18 cellular contexts compared by ENCODE assay signal in the genomic region with DNA sequence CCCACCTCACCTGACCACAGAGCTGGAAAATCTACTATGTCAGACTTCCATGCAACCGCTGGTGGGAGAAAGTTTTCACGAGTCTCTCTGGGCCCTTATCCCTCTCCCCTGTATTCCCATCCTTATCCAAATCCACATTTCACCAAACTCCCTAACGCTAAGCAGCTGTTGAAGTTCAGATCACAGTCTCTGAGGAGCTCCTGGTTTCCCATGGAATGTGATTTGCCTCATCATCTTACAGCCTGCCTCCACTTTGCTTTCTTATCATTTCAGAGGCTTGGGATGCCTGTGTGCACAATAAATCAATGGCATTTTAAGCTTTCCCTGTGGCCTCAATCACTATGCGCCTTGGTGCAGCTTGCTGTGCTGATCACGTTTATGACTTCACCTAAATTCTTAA.
A peak's percentile ranks its signal among the peaks of the same experiment; 100 is the strongest.
DNase-seq lines count a peak whose midpoint lies in the region; ATAC-seq and TF ChIP-seq lines count a peak whose summit lies in the region.
"Had no signal": no experiment of that assay in that cellular context is flagged by ENCODE, and none has a peak within 500 bp of the region (broad histone marks: within the 10 kb centered on the region; RNA-seq: fewer than 3 reads in every experiment).

No MANE protein-coding gene starts in this region.

- H3K9me3 ChIP-seq in mesodermal cell (ENCODE audit: control insufficient read depth, low read length), result no peaks in the 10 kb centered on the region
- H3K9me3 ChIP-seq in lower lobe of right lung, result no peaks in the 10 kb centered on the region
- H3K9me3 ChIP-seq: A549 had no signal

- DNase-seq in A172 (ENCODE audit: low spot score), result peak; percentile 41
- DNase-seq in GM03348 (ENCODE audit: low spot score), result peak; percentile 16
- no peak for DNase-seq in EL
- DNase-seq in lower lobe of right lung, result no peak
- no peak for DNase-seq in substantia nigra (lab: John Stamatoyannopoulos, UW)
- DNase-seq in NCI-H146 (lab: John Stamatoyannopoulos, UW), result no peak
- DNase-seq: DMS 273 treated with DMSO at 0.1 percent for 48 hours, H9, IMR-90, NCI-H1105 treated with DMSO at 0.1 percent for 48 hours, NCI-H1930, NCI-H446 treated with DMSO at 0.1 percent for 48 hours, NCI-H748 treated with DMSO at 0.1 percent for 48 hours, PC-9 had no signal

- intact Hi-C loops in lower lobe of right lung (cut with DNase I), result no loop called here

- H3K27ac ChIP-seq in mesodermal cell (ENCODE audit: low read depth, low read length, severe bottlenecking), result peak overlapping the region; percentile 66
- H3K27ac ChIP-seq in lower lobe of right lung, result no peak overlapping the region
- H3K27ac ChIP-seq in substantia nigra (ENCODE audit: low read depth, low read length, poor library complexity, severe bottlenecking), result no peak overlapping the region
- H3K27ac ChIP-seq: A549, C4-2B, PC-9 had no signal

- ATAC-seq in SK-N-SH treated with all-trans-retinoic acid at 6 μM for 48 hours (peak; percentile 70), lower lobe of right lung (no peak)
- ATAC-seq: A549 had no signal

- H3K36me3 ChIP-seq in mesodermal cell (ENCODE audit: control insufficient read depth, insufficient read depth, low read length), result no peaks in the 10 kb centered on the region
- no peaks in the 10 kb centered on the region for H3K36me3 ChIP-seq in lower lobe of right lung

- no peak for TF ChIP-seq CTCF in lower lobe of right lung (IDR thresholded peaks at IDR 0.05)

- no peaks in the 10 kb centered on the region for H3K27me3 ChIP-seq in lower lobe of right lung (ENCODE audit: low read depth)

- H3K4me3 ChIP-seq in mesodermal cell (ENCODE audit: extremely low read depth, insufficient read depth, low read length, poor library complexity, severe bottlenecking) (no peak overlapping the region), lower lobe of right lung (no peak overlapping the region)
- H3K4me3 ChIP-seq: A549, PC-9 had no signal

- WGBS in mesodermal cell (ENCODE audit: insufficient coverage in 2 of 2), 2 experiments, result 81 to 100% methylated on average over 1 to 3 of the region's 5 CpGs

- H3K4me1 ChIP-seq in mesodermal cell (ENCODE audit: control insufficient read depth, insufficient read depth, low read length, poor library complexity, severe bottlenecking) (no peaks in the 10 kb centered on the region), lower lobe of right lung (no peaks in the 10 kb centered on the region)
- H3K4me1 ChIP-seq: A549 had no signal

TF ChIP-seq in SK-N-SH treated with all-trans-retinoic acid at 6 μM for 48 hours, 23 proteins besides CTCF, POLR2A, EP300 and RAD21:
- TF ChIP-seq ZNF565 (CRISPR knock-in tag; conservative IDR thresholded peaks at IDR 0.05; ENCODE audit: low read depth) (no peak), ZNF8 (CRISPR knock-in tag; IDR thresholded peaks at IDR 0.05) (no peak), ZFP30 (CRISPR knock-in tag; IDR thresholded peaks at IDR 0.05) (no peak), OSR1 (CRISPR knock-in tag; IDR thresholded peaks at IDR 0.05) (no peak), ZC3H10 (CRISPR knock-in tag; IDR thresholded peaks at IDR 0.05) (no peak), PPARA (CRISPR knock-in tag; IDR thresholded peaks at IDR 0.05; ENCODE audit: borderline replicate concordance) (no peak), ZFP3 (CRISPR knock-in tag; IDR thresholded peaks at IDR 0.05) (no peak), CSDC2 (CRISPR knock-in tag; IDR thresholded peaks at IDR 0.05) (no peak), TCF4 (CRISPR knock-in tag; IDR thresholded peaks at IDR 0.05; ENCODE audit: borderline replicate concordance) (no peak), SNAI2 (CRISPR knock-in tag; IDR thresholded peaks at IDR 0.05) (no peak), ARNTL (CRISPR knock-in tag; IDR thresholded peaks at IDR 0.05; ENCODE audit: borderline replicate concordance, low read depth) (no peak), TOX (CRISPR knock-in tag; IDR thresholded peaks at IDR 0.05; ENCODE audit: borderline replicate concordance) (no peak), RARB (CRISPR knock-in tag; IDR thresholded peaks at IDR 0.05) (no peak), ISL1 (CRISPR knock-in tag; IDR thresholded peaks at IDR 0.05) (no peak), ZNF70 (CRISPR knock-in tag; IDR thresholded peaks at IDR 0.05) (no peak), GLIS3 (CRISPR knock-in tag; IDR thresholded peaks at IDR 0.05) (no peak)
- TF ChIP-seq, protein P1, sequence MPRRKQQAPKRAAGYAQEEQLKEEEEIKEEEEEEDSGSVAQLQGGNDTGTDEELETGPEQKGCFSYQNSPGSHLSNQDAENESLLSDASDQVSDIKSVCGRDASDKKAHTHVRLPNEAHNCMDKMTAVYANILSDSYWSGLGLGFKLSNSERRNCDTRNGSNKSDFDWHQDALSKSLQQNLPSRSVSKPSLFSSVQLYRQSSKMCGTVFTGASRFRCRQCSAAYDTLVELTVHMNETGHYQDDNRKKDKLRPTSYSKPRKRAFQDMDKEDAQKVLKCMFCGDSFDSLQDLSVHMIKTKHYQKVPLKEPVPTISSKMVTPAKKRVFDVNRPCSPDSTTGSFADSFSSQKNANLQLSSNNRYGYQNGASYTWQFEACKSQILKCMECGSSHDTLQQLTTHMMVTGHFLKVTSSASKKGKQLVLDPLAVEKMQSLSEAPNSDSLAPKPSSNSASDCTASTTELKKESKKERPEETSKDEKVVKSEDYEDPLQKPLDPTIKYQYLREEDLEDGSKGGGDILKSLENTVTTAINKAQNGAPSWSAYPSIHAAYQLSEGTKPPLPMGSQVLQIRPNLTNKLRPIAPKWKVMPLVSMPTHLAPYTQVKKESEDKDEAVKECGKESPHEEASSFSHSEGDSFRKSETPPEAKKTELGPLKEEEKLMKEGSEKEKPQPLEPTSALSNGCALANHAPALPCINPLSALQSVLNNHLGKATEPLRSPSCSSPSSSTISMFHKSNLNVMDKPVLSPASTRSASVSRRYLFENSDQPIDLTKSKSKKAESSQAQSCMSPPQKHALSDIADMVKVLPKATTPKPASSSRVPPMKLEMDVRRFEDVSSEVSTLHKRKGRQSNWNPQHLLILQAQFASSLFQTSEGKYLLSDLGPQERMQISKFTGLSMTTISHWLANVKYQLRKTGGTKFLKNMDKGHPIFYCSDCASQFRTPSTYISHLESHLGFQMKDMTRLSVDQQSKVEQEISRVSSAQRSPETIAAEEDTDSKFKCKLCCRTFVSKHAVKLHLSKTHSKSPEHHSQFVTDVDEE (CRISPR knock-in tag; IDR thresholded peaks at IDR 0.05), result no peak
- TF ChIP-seq, protein P2, sequence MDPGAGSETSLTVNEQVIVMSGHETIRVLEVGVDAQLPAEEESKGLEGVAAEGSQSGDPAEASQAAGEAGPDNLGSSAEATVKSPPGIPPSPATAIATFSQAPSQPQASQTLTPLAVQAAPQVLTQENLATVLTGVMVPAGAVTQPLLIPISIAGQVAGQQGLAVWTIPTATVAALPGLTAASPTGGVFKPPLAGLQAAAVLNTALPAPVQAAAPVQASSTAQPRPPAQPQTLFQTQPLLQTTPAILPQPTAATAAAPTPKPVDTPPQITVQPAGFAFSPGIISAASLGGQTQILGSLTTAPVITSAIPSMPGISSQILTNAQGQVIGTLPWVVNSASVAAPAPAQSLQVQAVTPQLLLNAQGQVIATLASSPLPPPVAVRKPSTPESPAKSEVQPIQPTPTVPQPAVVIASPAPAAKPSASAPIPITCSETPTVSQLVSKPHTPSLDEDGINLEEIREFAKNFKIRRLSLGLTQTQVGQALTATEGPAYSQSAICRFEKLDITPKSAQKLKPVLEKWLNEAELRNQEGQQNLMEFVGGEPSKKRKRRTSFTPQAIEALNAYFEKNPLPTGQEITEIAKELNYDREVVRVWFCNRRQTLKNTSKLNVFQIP (CRISPR knock-in tag; IDR thresholded peaks at IDR 0.05; ENCODE audit: borderline replicate concordance, low read depth), result no peak
- TF ChIP-seq, protein P3, sequence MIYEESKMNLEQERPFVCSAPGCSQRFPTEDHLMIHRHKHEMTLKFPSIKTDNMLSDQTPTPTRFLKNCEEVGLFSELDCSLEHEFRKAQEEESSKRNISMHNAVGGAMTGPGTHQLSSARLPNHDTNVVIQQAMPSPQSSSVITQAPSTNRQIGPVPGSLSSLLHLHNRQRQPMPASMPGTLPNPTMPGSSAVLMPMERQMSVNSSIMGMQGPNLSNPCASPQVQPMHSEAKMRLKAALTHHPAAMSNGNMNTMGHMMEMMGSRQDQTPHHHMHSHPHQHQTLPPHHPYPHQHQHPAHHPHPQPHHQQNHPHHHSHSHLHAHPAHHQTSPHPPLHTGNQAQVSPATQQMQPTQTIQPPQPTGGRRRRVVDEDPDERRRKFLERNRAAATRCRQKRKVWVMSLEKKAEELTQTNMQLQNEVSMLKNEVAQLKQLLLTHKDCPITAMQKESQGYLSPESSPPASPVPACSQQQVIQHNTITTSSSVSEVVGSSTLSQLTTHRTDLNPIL (CRISPR knock-in tag; IDR thresholded peaks at IDR 0.05; ENCODE audit: low read depth), result no peak

Comparison
In these comparisons a context has a peak if more than half of its experiments do, and no peak if none do; other contexts are left out.
1. DNase-seq: peak in A172 (single experiment) and GM03348 (single experiment); none in EL (single experiment), lower lobe of right lung (single experiment), substantia nigra (0 of 49) and NCI-H146 (single experiment).